Comparison of ENCODE assay signal across 1 cellular context in the genomic region with DNA sequence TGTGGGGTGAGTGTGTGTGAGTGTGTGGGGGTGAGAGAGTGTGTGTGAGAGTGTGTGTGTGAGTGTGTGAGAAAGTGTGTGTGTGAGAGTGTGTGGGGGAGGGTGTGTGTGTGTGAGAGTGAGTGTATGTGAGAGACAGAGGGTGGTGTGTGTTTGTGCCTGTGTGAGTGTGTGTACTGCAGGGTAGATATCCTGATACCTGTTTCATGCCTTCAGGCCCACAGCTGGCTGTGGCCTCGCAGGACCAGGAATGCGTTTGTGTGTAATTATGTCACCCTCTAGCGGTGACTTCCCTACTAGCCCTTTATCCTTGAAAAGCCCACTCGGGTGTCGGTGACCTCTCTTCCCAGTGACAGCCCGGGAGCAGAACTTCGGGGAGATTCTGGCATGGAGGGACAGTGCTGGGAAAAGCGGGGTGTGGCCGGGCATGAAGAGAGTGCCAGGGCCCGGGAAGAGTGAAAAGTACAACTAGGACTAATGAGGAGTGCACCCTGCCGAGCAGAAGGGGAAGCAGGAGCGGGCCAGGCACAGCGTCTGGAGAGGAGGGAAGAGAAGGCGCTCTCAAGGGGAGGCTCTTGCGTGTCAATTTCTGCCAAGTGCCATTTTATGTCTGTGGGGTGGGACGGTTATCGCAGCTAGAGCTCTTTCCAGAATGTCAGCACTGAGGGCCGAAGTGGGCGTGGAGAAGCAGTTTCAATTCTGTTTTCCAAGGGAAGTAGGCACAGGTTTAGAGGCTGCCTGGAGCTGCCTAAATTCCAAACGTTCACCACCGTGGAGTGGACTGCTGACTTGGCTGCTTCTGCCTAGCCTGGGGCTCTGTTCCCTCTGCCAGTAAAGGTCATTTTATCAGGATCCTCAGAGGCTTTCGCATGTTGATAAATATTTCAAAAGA.
A peak's percentile ranks its signal among the peaks of the same experiment; 100 is the strongest.
TF ChIP-seq lines count a peak whose summit lies in the region.

No MANE protein-coding gene starts in this region.

TF ChIP-seq in HEK293, 187 proteins besides CTCF, POLR2A, EP300 and RAD21 (continued from another document and continues in another):
- TF ChIP-seq ZFP3 (tag by site-specific recombination; IDR thresholded peaks at IDR 0.05; ENCODE audit: low read depth) (no peak), ZNF157 (tag by site-specific recombination; IDR thresholded peaks at IDR 0.05) (peak; percentile 58; the same call in 1 of the 2 replicates), ZNF585B (tag by site-specific recombination; IDR thresholded peaks at IDR 0.05) (no peak), AEBP2 (tag by site-specific recombination; IDR thresholded peaks at IDR 0.05; ENCODE audit: borderline replicate concordance) (peak; percentile 87; the same call in 1 of the 2 replicates), ZBTB11 (tag by site-specific recombination; conservative IDR thresholded peaks at IDR 0.05; ENCODE audit: low read depth) (peak; percentile 24), ZNF24 (tag by site-specific recombination; IDR thresholded peaks at IDR 0.05) (peak; percentile 50; the same call in 1 of the 2 replicates), SP2 (tag by site-specific recombination; IDR thresholded peaks at IDR 0.05) (peak; percentile 30; the same call in 1 of the 2 replicates), ZNF510 (tag by site-specific recombination; IDR thresholded peaks at IDR 0.05; ENCODE audit: insufficient replicate concordance) (no peak), ZNF239 (tag by site-specific recombination; IDR thresholded peaks at IDR 0.05) (peak; percentile 93), KLF1 (tag by site-specific recombination; IDR thresholded peaks at IDR 0.05) (peak; percentile 34; the same call in 1 of the 2 replicates), GFI1B (tag by site-specific recombination; IDR thresholded peaks at IDR 0.05) (peak; percentile 52; the same call in 1 of the 2 replicates), ZSCAN16 (tag by site-specific recombination; IDR thresholded peaks at IDR 0.05) (peak; percentile 46; the same call in 1 of the 2 replicates), ZNF2 (tag by site-specific recombination; IDR thresholded peaks at IDR 0.05) (peak; percentile 93; the same call in 1 of the 2 replicates), BCL11B (tag by site-specific recombination; IDR thresholded peaks at IDR 0.05; ENCODE audit: low read depth) (peak; percentile 90), ZNF791 (tag by site-specific recombination; IDR thresholded peaks at IDR 0.05) (peak; percentile 52; the same call in 1 of the 2 replicates), ZNF776 (tag by site-specific recombination; IDR thresholded peaks at IDR 0.05; ENCODE audit: borderline replicate concordance) (no peak), ZNF324 (tag by site-specific recombination; IDR thresholded peaks at IDR 0.05) (peak; percentile 91), OVOL3 (tag by site-specific recombination; IDR thresholded peaks at IDR 0.05) (peak; percentile 80), ZNF146 (tag by site-specific recombination; IDR thresholded peaks at IDR 0.05) (peak; percentile 48; the same call in 1 of the 2 replicates), ZBTB7A (tag by site-specific recombination; IDR thresholded peaks at IDR 0.05; ENCODE audit: low read depth) (peak; percentile 97; the same call in 1 of the 2 replicates), ZFP69B (tag by site-specific recombination; IDR thresholded peaks at IDR 0.05) (peak; percentile 61; the same call in 1 of the 2 replicates), YY1 (tag by site-specific recombination; IDR thresholded peaks at IDR 0.05) (peak; percentile 56; the same call in 1 of the 2 replicates), ZBTB17 (tag by site-specific recombination; IDR thresholded peaks at IDR 0.05) (peak; percentile 99), ZNF221 (tag by site-specific recombination; IDR thresholded peaks at IDR 0.05; ENCODE audit: borderline replicate concordance) (no peak), KLF8 (tag by site-specific recombination; IDR thresholded peaks at IDR 0.05) (peak; percentile 54), ZFHX2 (tag by site-specific recombination; conservative IDR thresholded peaks at IDR 0.05) (peak; percentile 97), ZBTB20 (tag by site-specific recombination; IDR thresholded peaks at IDR 0.05) (peak; percentile 96), KLF16 (tag by site-specific recombination; IDR thresholded peaks at IDR 0.05) (no peak; the same call in 1 of the 2 replicates), ZNF707 (tag by site-specific recombination; IDR thresholded peaks at IDR 0.05) (peak; percentile 82), IKZF3 (tag by site-specific recombination; IDR thresholded peaks at IDR 0.05) (peak; percentile 97), ZNF10 (tag by site-specific recombination; IDR thresholded peaks at IDR 0.05) (peak; percentile 3; the same call in 1 of the 2 replicates), MZF1 (tag by site-specific recombination; IDR thresholded peaks at IDR 0.05; ENCODE audit: borderline replicate concordance) (no peak)
- TF ChIP-seq, protein P1, sequence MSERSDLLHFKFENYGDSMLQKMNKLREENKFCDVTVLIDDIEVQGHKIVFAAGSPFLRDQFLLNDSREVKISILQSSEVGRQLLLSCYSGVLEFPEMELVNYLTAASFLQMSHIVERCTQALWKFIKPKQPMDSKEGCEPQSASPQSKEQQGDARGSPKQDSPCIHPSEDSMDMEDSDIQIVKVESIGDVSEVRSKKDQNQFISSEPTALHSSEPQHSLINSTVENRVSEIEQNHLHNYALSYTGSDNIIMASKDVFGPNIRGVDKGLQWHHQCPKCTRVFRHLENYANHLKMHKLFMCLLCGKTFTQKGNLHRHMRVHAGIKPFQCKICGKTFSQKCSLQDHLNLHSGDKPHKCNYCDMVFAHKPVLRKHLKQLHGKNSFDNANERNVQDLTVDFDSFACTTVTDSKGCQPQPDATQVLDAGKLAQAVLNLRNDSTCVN (tag by site-specific recombination; optimal IDR thresholded peaks at IDR 0.05) = peak; percentile 31
- TF ChIP-seq, protein P2, sequence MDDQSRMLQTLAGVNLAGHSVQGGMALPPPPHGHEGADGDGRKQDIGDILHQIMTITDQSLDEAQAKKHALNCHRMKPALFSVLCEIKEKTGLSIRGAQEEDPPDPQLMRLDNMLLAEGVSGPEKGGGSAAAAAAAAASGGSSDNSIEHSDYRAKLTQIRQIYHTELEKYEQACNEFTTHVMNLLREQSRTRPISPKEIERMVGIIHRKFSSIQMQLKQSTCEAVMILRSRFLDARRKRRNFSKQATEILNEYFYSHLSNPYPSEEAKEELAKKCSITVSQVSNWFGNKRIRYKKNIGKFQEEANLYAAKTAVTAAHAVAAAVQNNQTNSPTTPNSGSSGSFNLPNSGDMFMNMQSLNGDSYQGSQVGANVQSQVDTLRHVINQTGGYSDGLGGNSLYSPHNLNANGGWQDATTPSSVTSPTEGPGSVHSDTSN (CRISPR knock-in tag; IDR thresholded peaks at IDR 0.05) = no peak
- TF ChIP-seq, protein P3, sequence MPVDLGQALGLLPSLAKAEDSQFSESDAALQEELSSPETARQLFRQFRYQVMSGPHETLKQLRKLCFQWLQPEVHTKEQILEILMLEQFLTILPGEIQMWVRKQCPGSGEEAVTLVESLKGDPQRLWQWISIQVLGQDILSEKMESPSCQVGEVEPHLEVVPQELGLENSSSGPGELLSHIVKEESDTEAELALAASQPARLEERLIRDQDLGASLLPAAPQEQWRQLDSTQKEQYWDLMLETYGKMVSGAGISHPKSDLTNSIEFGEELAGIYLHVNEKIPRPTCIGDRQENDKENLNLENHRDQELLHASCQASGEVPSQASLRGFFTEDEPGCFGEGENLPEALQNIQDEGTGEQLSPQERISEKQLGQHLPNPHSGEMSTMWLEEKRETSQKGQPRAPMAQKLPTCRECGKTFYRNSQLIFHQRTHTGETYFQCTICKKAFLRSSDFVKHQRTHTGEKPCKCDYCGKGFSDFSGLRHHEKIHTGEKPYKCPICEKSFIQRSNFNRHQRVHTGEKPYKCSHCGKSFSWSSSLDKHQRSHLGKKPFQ (tag by site-specific recombination; IDR thresholded peaks at IDR 0.05) = peak; percentile 88; the same call in 1 of the 2 replicates
- TF ChIP-seq, protein P4, sequence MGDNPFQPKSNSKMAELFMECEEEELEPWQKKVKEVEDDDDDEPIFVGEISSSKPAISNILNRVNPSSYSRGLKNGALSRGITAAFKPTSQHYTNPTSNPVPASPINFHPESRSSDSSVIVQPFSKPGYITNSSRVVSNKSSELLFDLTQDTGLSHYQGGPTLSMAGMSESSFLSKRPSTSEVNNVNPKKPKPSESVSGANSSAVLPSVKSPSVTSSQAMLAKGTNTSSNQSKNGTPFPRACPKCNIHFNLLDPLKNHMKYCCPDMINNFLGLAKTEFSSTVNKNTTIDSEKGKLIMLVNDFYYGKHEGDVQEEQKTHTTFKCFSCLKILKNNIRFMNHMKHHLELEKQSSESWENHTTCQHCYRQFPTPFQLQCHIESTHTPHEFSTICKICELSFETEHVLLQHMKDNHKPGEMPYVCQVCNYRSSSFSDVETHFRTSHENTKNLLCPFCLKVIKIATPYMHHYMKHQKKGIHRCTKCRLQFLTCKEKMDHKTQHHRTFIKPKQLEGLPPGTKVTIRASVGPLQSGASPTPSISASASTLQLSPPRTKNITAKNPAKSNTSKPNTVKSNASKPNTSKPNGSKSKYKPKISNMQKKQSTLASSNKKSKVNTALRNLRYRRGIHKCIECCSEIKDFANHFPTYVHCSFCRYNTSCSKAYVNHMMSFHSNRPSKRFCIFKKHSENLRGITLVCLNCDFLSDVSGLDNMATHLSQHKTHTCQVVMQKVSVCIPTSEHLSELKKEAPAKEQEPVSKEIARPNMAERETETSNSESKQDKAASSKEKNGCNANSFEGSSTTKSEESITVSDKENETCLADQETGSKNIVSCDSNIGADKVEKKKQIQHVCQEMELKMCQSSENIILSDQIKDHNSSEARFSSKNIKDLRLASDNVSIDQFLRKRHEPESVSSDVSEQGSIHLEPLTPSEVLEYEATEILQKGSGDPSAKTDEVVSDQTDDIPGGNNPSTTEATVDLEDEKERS (tag by site-specific recombination; IDR thresholded peaks at IDR 0.05) = no peak
- TF ChIP-seq, protein P5, sequence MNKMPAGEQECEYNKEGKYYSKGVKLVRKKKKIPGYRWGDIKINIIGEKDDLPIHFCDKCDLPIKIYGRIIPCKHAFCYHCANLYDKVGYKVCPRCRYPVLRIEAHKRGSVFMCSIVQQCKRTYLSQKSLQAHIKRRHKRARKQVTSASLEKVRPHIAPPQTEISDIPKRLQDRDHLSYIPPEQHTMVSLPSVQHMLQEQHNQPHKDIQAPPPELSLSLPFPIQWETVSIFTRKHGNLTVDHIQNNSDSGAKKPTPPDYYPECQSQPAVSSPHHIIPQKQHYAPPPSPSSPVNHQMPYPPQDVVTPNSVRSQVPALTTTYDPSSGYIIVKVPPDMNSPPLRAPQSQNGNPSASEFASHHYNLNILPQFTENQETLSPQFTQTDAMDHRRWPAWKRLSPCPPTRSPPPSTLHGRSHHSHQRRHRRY (tag by site-specific recombination; IDR thresholded peaks at IDR 0.05) = peak; percentile 96; the same call in 1 of the 2 replicates
- TF ChIP-seq, protein P6, sequence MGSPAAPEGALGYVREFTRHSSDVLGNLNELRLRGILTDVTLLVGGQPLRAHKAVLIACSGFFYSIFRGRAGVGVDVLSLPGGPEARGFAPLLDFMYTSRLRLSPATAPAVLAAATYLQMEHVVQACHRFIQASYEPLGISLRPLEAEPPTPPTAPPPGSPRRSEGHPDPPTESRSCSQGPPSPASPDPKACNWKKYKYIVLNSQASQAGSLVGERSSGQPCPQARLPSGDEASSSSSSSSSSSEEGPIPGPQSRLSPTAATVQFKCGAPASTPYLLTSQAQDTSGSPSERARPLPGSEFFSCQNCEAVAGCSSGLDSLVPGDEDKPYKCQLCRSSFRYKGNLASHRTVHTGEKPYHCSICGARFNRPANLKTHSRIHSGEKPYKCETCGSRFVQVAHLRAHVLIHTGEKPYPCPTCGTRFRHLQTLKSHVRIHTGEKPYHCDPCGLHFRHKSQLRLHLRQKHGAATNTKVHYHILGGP (tag by site-specific recombination; IDR thresholded peaks at IDR 0.05) = 0 out of 2 replicates have a peak, but pooled peaks have one; percentile 18
